Comparison of ENCODE assay signal across 28 cellular contexts in the genomic region with DNA sequence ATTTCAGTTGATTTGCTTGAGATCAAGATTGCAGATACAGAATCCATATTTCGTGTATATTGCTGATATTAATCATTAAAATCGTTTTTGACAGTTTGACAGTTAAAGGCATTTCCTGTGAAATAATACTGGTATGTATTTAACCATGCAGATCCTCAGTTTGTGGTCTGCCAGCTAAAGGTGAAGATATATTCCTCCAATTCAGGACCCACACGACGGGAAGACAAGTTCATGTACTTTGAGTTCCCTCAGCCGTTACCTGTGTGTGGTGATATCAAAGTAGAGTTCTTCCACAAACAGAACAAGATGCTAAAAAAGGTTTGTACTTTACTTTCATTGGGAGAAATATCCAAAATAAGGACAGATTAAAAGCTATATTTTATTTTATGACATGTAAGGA.
"Had no signal": no experiment of that assay in that cellular context is flagged by ENCODE, and none has a peak within 500 bp of the region (broad histone marks: within the 10 kb centered on the region; RNA-seq: fewer than 3 reads in every experiment).

No MANE protein-coding gene starts in this region.

- H3K4me1 ChIP-seq: testis had no signal

- H3K9me3 ChIP-seq: breast epithelium, left ventricle myocardium inferior, pancreas, prostate gland, testis, transverse colon had no signal

- H3K4me3 ChIP-seq: breast epithelium, left ventricle myocardium inferior, pancreas, prostate gland, skin epidermis, testis, transverse colon had no signal

- H3K27ac ChIP-seq: breast epithelium, left ventricle myocardium inferior, pancreas, prostate gland, skin epidermis, testis, transverse colon, WERI-Rb-1 had no signal

- DNase-seq: activated CD4-positive, alpha-beta memory T cell treated with anti-CD3 and anti-CD28 coated beads for 36 hours; activated CD4-positive, alpha-beta T cell treated with anti-CD3 and anti-CD28 coated beads, Interleukin-2, amount 10 ng/mL, durations not matched to agents 24 days and 14 days; activated CD8-positive, alpha-beta memory T cell treated with anti-CD3 and anti-CD28 coated beads, Interleukin-2, amount 50 U/mL, for 4 hours; activated gamma-delta T cell; activated naive CD4-positive, alpha-beta T cell treated with anti-CD3 and anti-CD28 coated beads, Interleukin-2, amount 10 ng/mL, durations not matched to agents 7 days and 5 days; activated naive CD8-positive, alpha-beta T cell treated with anti-CD3 and anti-CD28 coated beads, Interleukin-2, amount 10 ng/mL, durations not matched to agents 7 days and 5 days; activated T-cell treated with anti-CD3 and anti-CD28 coated beads, Interleukin-2, amount 50 U/mL, for 1 hour; dermis blood vessel endothelial cell; effector CD4-positive, alpha-beta T cell; left ventricle myocardium inferior; mammary epithelial cell; nucleus accumbens; pancreas; retina; stimulated activated CD4-positive, alpha-beta T cell treated with anti-CD3 and anti-CD28 coated beads, Interleukin-12 subunit alpha, Interleukin-12 subunit beta, amount 100 ng/mL, for 4 hours; stimulated activated CD4-positive, alpha-beta T cell treated with anti-CD3 and anti-CD28 coated beads, Interleukin-4, amount 100 ng/mL, for 1 hour; stimulated activated naive CD8-positive, alpha-beta T cell treated with anti-CD3 and anti-CD28 coated beads, Interleukin-15, Interleukin-2, amounts not matched to agents 100 U/mL and 50 U/mL, for 24 hours; T1000; testis; transverse colon; WERI-Rb-1 had no signal

- H3K36me3 ChIP-seq: breast epithelium, prostate gland had no signal

- H3K27me3 ChIP-seq: breast epithelium, pancreas, testis, transverse colon had no signal

- FAIRE-seq: endometrium, pancreas, urothelium cell line had no signal

- ATAC-seq: activated CD4-positive, CD25-positive, alpha-beta regulatory T cell treated with anti-CD3 and anti-CD28 coated beads, Interleukin-2, amount 50 U/mL, for 24 hours; pancreas; sciatic nerve; stimulated activated naive CD8-positive, alpha-beta T cell treated with anti-CD3 and anti-CD28 coated beads, Interleukin-15, Interleukin-2, amounts not matched to agents 100 U/mL and 50 U/mL, for 24 hours had no signal
